In the genomic region with DNA sequence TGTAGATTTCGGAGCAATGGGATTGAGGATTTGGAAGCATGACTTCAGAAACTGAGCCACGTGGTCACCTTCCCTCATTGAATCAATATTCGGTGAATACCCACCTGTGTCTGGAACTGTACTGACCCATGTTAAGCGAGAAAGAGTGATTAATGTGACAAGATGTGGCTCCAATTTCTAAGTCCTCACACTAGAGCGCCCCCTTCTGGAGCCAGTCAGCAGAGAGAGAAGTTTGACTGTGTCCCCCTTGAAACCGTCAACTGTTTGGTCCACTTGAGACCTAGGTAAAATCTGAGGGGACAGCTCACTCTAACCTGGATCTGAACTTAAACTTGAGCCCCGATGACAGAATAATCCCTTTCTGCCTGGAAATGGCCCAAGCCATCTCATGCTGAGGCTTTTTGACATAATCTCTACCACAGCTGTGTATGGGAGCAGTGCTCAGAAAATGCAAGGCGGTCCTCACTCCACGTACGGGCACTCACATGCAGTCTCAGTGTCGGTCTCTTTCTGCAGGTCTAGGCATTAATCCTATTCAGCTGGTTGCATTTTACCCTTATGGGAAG, we compare ENCODE assay signal across 1 cellular context.
A peak's percentile ranks its signal among the peaks of the same experiment; 100 is the strongest.
TF ChIP-seq lines count a peak whose summit lies in the region.

No MANE protein-coding gene starts in this region.

TF ChIP-seq in K562, 482 proteins besides CTCF, POLR2A, EP300 and RAD21 (continued from another document and continues in another):
- TF ChIP-seq, protein P1, sequence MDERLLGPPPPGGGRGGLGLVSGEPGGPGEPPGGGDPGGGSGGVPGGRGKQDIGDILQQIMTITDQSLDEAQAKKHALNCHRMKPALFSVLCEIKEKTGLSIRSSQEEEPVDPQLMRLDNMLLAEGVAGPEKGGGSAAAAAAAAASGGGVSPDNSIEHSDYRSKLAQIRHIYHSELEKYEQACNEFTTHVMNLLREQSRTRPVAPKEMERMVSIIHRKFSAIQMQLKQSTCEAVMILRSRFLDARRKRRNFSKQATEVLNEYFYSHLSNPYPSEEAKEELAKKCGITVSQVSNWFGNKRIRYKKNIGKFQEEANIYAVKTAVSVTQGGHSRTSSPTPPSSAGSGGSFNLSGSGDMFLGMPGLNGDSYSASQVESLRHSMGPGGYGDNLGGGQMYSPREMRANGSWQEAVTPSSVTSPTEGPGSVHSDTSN (CRISPR knock-in tag; IDR thresholded peaks at IDR 0.05; ENCODE audit: low read depth), result no peak
- TF ChIP-seq, protein P1 (tag; conservative IDR thresholded peaks at IDR 0.05; ENCODE audit: low read depth), result peak; percentile 92
- 0 out of 2 replicates have a peak, but pooled peaks have one; percentile 30 for TF ChIP-seq XRCC5 (IDR thresholded peaks at IDR 0.05; ENCODE audit: low read depth, low read length)
- TF ChIP-seq SP1 (CRISPR knock-in tag; IDR thresholded peaks at IDR 0.05), result peak; percentile 49; the same call in 1 of the 2 replicates
- TF ChIP-seq, protein P2, sequence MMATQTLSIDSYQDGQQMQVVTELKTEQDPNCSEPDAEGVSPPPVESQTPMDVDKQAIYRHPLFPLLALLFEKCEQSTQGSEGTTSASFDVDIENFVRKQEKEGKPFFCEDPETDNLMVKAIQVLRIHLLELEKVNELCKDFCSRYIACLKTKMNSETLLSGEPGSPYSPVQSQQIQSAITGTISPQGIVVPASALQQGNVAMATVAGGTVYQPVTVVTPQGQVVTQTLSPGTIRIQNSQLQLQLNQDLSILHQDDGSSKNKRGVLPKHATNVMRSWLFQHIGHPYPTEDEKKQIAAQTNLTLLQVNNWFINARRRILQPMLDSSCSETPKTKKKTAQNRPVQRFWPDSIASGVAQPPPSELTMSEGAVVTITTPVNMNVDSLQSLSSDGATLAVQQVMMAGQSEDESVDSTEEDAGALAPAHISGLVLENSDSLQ (IDR thresholded peaks at IDR 0.05), result peak; percentile 71
- TF ChIP-seq, protein P3, sequence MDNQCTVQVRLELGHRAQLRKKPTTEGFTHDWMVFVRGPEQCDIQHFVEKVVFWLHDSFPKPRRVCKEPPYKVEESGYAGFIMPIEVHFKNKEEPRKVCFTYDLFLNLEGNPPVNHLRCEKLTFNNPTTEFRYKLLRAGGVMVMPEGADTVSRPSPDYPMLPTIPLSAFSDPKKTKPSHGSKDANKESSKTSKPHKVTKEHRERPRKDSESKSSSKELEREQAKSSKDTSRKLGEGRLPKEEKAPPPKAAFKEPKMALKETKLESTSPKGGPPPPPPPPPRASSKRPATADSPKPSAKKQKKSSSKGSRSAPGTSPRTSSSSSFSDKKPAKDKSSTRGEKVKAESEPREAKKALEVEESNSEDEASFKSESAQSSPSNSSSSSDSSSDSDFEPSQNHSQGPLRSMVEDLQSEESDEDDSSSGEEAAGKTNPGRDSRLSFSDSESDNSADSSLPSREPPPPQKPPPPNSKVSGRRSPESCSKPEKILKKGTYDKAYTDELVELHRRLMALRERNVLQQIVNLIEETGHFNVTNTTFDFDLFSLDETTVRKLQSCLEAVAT (IDR thresholded peaks at IDR 0.05), result 0 out of 4 replicates have a peak, but pooled peaks of 1 of the 2 experiments have one; percentile 18
- TF ChIP-seq NR2C2 (CRISPR knock-in tag; IDR thresholded peaks at IDR 0.05), result 0 out of 2 replicates have a peak, but pooled peaks have one; percentile 20
- TF ChIP-seq NR2C2 (tag; IDR thresholded peaks at IDR 0.05), result no peak
- TF ChIP-seq HDAC2 (IDR thresholded peaks at IDR 0.05), result no peak
- no peak for TF ChIP-seq ZC3H11A (IDR thresholded peaks at IDR 0.05; ENCODE audit: low read depth, low read length)
- TF ChIP-seq BRD4 (IDR thresholded peaks at IDR 0.05), result no peak
- TF ChIP-seq ZNF217 (CRISPR knock-in tag; IDR thresholded peaks at IDR 0.05), result no peak
- TF ChIP-seq ZNF583 (CRISPR knock-in tag; IDR thresholded peaks at IDR 0.05), result no peak
- TF ChIP-seq TEAD4 (IDR thresholded peaks at IDR 0.05; ENCODE audit: low read length), result 0 out of 2 replicates have a peak, but pooled peaks have one; percentile 29
- TF ChIP-seq TEAD4 (CRISPR knock-in tag; IDR thresholded peaks at IDR 0.05; ENCODE audit: borderline replicate concordance), result no peak
- no peak for TF ChIP-seq ZNF384 (IDR thresholded peaks at IDR 0.05; ENCODE audit: low read depth, low read length)
- TF ChIP-seq NFIC (IDR thresholded peaks at IDR 0.05), result 0 out of 2 replicates have a peak, but pooled peaks have one; percentile 1
- TF ChIP-seq, protein P4, sequence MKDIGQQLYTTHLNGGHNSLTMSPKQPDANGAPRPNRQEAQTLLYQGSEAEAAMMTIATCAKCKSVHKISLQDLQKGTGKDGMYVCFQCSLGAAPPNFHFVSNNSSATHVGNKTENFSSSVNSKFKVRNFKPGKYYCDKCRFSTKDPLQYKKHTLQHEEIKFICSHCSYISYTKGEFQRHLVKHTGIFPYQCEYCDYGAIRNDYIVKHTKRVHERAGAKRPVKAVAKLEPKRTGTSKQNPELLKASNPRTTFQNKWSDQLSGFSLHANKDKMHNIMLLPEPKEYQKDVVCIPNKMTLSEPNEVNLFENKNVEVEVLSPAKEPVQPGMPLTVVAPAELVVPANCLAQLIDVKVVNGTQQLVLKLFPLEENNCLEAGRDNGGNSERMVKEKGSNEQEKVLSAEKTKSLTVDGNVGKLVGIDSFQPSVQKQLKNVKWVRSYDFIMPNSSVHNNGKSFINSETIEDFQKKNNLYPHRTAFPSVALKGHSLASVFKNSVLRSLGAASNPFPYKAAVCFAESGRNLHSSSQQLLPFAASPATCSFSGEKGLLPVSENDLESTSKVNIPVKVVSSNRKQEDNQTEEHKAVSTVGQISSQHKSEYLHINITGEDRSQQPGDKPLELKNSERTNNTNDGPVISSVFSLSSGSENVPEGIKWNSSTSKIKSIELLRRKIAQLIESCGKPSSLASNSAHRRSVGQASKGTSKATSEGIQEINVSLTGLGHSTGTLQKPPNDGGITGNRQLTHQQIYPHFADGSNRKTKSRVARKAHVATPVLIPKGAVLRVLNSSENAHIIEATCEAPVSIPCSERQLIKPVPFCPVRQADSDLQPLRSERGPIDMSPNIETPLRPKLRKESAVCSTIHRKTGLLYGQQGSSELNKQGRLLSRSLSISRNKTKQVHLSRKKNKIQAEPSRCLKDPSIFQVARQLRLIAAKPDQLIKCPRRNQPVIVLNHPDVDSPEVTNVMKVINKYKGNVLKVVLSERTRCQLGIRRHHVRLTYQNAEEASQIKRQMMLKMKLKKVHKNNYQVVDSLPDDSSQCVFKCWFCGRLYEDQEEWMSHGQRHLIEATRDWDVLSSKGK (CRISPR knock-in tag; IDR thresholded peaks at IDR 0.05), result no peak
- no peak; the same call in 1 of the 2 replicates for TF ChIP-seq DPF2 (IDR thresholded peaks at IDR 0.05)
- TF ChIP-seq, protein P5, sequence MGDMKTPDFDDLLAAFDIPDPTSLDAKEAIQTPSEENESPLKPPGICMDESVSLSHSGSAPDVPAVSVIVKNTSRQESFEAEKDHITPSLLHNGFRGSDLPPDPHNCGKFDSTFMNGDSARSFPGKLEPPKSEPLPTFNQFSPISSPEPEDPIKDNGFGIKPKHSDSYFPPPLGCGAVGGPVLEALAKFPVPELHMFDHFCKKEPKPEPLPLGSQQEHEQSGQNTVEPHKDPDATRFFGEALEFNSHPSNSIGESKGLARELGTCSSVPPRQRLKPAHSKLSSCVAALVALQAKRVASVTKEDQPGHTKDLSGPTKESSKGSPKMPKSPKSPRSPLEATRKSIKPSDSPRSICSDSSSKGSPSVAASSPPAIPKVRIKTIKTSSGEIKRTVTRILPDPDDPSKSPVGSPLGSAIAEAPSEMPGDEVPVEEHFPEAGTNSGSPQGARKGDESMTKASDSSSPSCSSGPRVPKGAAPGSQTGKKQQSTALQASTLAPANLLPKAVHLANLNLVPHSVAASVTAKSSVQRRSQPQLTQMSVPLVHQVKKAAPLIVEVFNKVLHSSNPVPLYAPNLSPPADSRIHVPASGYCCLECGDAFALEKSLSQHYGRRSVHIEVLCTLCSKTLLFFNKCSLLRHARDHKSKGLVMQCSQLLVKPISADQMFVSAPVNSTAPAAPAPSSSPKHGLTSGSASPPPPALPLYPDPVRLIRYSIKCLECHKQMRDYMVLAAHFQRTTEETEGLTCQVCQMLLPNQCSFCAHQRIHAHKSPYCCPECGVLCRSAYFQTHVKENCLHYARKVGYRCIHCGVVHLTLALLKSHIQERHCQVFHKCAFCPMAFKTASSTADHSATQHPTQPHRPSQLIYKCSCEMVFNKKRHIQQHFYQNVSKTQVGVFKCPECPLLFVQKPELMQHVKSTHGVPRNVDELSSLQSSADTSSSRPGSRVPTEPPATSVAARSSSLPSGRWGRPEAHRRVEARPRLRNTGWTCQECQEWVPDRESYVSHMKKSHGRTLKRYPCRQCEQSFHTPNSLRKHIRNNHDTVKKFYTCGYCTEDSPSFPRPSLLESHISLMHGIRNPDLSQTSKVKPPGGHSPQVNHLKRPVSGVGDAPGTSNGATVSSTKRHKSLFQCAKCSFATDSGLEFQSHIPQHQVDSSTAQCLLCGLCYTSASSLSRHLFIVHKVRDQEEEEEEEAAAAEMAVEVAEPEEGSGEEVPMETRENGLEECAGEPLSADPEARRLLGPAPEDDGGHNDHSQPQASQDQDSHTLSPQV (IDR thresholded peaks at IDR 0.05), result peak; percentile 47
- TF ChIP-seq, protein P6, sequence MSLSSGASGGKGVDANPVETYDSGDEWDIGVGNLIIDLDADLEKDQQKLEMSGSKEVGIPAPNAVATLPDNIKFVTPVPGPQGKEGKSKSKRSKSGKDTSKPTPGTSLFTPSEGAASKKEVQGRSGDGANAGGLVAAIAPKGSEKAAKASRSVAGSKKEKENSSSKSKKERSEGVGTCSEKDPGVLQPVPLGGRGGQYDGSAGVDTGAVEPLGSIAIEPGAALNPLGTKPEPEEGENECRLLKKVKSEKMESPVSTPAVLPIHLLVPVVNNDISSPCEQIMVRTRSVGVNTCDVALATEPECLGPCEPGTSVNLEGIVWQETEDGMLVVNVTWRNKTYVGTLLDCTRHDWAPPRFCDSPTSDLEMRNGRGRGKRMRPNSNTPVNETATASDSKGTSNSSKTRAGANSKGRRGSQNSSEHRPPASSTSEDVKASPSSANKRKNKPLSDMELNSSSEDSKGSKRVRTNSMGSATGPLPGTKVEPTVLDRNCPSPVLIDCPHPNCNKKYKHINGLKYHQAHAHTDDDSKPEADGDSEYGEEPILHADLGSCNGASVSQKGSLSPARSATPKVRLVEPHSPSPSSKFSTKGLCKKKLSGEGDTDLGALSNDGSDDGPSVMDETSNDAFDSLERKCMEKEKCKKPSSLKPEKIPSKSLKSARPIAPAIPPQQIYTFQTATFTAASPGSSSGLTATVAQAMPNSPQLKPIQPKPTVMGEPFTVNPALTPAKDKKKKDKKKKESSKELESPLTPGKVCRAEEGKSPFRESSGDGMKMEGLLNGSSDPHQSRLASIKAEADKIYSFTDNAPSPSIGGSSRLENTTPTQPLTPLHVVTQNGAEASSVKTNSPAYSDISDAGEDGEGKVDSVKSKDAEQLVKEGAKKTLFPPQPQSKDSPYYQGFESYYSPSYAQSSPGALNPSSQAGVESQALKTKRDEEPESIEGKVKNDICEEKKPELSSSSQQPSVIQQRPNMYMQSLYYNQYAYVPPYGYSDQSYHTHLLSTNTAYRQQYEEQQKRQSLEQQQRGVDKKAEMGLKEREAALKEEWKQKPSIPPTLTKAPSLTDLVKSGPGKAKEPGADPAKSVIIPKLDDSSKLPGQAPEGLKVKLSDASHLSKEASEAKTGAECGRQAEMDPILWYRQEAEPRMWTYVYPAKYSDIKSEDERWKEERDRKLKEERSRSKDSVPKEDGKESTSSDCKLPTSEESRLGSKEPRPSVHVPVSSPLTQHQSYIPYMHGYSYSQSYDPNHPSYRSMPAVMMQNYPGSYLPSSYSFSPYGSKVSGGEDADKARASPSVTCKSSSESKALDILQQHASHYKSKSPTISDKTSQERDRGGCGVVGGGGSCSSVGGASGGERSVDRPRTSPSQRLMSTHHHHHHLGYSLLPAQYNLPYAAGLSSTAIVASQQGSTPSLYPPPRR (CRISPR knock-in tag; IDR thresholded peaks at IDR 0.05; ENCODE audit: borderline replicate concordance), result 0 out of 2 replicates have a peak, but pooled peaks have one; percentile 37
- no peak for TF ChIP-seq TFAM (CRISPR knock-in tag; conservative IDR thresholded peaks at IDR 0.05)
- no peak for TF ChIP-seq FIP1L1 (IDR thresholded peaks at IDR 0.05; ENCODE audit: low read depth, low read length, poor library complexity, severe bottlenecking)
- TF ChIP-seq RB1 (IDR thresholded peaks at IDR 0.05; ENCODE audit: low read depth), result peak; percentile 29; the same call in 1 of the 2 replicates
- TF ChIP-seq ZKSCAN8 (CRISPR knock-in tag; IDR thresholded peaks at IDR 0.05), result no peak
- TF ChIP-seq HDAC1 (IDR thresholded peaks at IDR 0.05), result no peak
- no peak for TF ChIP-seq SMARCC2 (IDR thresholded peaks at IDR 0.05; ENCODE audit: low read depth)
- TF ChIP-seq, protein P7, sequence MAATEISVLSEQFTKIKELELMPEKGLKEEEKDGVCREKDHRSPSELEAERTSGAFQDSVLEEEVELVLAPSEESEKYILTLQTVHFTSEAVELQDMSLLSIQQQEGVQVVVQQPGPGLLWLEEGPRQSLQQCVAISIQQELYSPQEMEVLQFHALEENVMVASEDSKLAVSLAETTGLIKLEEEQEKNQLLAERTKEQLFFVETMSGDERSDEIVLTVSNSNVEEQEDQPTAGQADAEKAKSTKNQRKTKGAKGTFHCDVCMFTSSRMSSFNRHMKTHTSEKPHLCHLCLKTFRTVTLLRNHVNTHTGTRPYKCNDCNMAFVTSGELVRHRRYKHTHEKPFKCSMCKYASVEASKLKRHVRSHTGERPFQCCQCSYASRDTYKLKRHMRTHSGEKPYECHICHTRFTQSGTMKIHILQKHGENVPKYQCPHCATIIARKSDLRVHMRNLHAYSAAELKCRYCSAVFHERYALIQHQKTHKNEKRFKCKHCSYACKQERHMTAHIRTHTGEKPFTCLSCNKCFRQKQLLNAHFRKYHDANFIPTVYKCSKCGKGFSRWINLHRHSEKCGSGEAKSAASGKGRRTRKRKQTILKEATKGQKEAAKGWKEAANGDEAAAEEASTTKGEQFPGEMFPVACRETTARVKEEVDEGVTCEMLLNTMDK (IDR thresholded peaks at IDR 0.05; ENCODE audit: borderline replicate concordance, insufficient read depth, low read depth, low read length, poor library complexity, severe bottlenecking), result peak; percentile 93
- TF ChIP-seq RHOXF2B (CRISPR knock-in tag; conservative IDR thresholded peaks at IDR 0.05), result no peak
- TF ChIP-seq, protein P8, sequence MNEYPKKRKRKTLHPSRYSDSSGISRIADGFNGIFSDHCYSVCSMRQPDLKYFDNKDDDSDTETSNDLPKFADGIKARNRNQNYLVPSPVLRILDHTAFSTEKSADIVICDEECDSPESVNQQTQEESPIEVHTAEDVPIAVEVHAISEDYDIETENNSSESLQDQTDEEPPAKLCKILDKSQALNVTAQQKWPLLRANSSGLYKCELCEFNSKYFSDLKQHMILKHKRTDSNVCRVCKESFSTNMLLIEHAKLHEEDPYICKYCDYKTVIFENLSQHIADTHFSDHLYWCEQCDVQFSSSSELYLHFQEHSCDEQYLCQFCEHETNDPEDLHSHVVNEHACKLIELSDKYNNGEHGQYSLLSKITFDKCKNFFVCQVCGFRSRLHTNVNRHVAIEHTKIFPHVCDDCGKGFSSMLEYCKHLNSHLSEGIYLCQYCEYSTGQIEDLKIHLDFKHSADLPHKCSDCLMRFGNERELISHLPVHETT (CRISPR knock-in tag; conservative IDR thresholded peaks at IDR 0.05 in 1 of 2, IDR thresholded peaks at IDR 0.05 in 1 of 2), result no peak
- TF ChIP-seq SMC3 (conservative IDR thresholded peaks at IDR 0.05; ENCODE audit: insufficient read depth, low read depth, low read length), result peak; percentile 29; the same call in 1 of the 2 replicates
- no peak for TF ChIP-seq PHF8 (IDR thresholded peaks at IDR 0.05; ENCODE audit: borderline replicate concordance, low read length)
